Comparison of ENCODE assay signal across 25 cellular contexts in the genomic region with DNA sequence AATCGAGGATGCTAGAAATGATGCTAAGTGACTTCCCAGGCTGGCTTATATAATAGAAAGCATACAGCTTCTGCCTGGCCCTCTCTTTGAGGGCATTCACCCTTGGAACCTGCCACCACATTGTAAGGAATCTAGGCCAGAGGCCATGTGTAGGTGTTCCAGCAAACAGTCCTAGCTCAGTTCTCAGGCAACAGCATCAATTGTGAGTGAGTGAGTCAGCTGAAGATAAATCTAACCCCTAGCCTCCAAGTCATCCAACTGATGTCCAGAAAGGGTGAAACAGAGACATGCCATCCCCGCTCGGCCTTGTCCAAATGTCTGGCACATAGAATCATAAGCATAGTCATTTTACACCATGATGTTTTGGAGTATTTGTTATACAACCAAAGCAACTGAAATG.
DNase-seq lines count a peak whose midpoint lies in the region; ATAC-seq and TF ChIP-seq lines count a peak whose summit lies in the region.
"Had no signal": no experiment of that assay in that cellular context is flagged by ENCODE, and none has a peak within 500 bp of the region (broad histone marks: within the 10 kb centered on the region; RNA-seq: fewer than 3 reads in every experiment).

No MANE protein-coding gene starts in this region.

- no peak overlapping the region for H3K9ac ChIP-seq in PC-3 (ENCODE audit: low read length)

- no peaks in the 10 kb centered on the region for H3F3A ChIP-seq in PC-3 (ENCODE audit: low read length, unreplicated experiment)

- no TSS peak for BruUV-seq in PC-3 (replicated peaks; lab: Mats Ljungman, UMichigan)

- ATAC-seq in PC-3: peak; percentile 24; the same call in 1 of the 2 replicates
- ATAC-seq in HG02623 (IDR thresholded peaks at IDR 0.05; ENCODE audit: unreplicated experiment): no peak
- ATAC-seq: HepG2 had no signal

- POLR2A ChIA-PET in PC-3 (lab: Charles Lee; ENCODE audit: unreplicated experiment): no interaction called here

- no peaks in the 10 kb centered on the region for H4K20me1 ChIP-seq in PC-3 (ENCODE audit: low read length)

- no peak for TF ChIP-seq POLR2A in stomach (IDR thresholded peaks at IDR 0.05)

- CTCF ChIA-PET in PC-3 (lab: Charles Lee): no interaction called here

- H3K27me3 ChIP-seq in PC-3 (ENCODE audit: low read length) (no peaks in the 10 kb centered on the region), stomach (no peaks in the 10 kb centered on the region)
- H3K27me3 ChIP-seq: SJSA1 had no signal

- H3K36me3 ChIP-seq in PC-3 (ENCODE audit: low read depth, low read length): no peaks in the 10 kb centered on the region
- H3K36me3 ChIP-seq in stomach: no peaks in the 10 kb centered on the region
- H3K36me3 ChIP-seq: SJSA1 had no signal

- H3K4me3 ChIP-seq in PC-3 (ENCODE audit: low read length) (no peak overlapping the region), epithelial cell of proximal tubule (ENCODE audit: low read depth, low read length) (no peak overlapping the region), stomach (no peak overlapping the region)
- H3K4me3 ChIP-seq: PC-9, SJSA1 had no signal

- TF ChIP-seq CTCF in PC-3 (conservative IDR thresholded peaks at IDR 0.05; ENCODE audit: low read depth, low read length) (no peak), epithelial cell of proximal tubule (conservative IDR thresholded peaks at IDR 0.05; ENCODE audit: low read depth, low read length) (no peak), stomach (IDR thresholded peaks at IDR 0.05) (no peak)

- no peak overlapping the region for H3K4me2 ChIP-seq in PC-3 (ENCODE audit: low read length)
- H3K4me2 ChIP-seq: PC-9 had no signal

- H3K9me3 ChIP-seq in PC-3 (ENCODE audit: low read length) (no peaks in the 10 kb centered on the region), stomach (no peaks in the 10 kb centered on the region)
- H3K9me3 ChIP-seq: Caco-2, SJSA1 had no signal

- no peak overlapping the region for H3K27ac ChIP-seq in PC-3 (ENCODE audit: low read length)
- no peak overlapping the region for H3K27ac ChIP-seq in stomach
- H3K27ac ChIP-seq: PC-9, SJSA1 had no signal

- H3K4me1 ChIP-seq in PC-3 (ENCODE audit: insufficient read depth, low read length) (no peaks in the 10 kb centered on the region), stomach (no peaks in the 10 kb centered on the region)
- H3K4me1 ChIP-seq: Caco-2, SJSA1 had no signal

- H3K9me2 ChIP-seq in PC-3 (replicated peaks; ENCODE audit: low read length): no peaks in the 10 kb centered on the region

- DNase-seq in PC-3 (no peak), epithelial cell of proximal tubule (ENCODE audit: low read depth) (peak; percentile 12), kidney tubule cell (ENCODE audit: low spot score) (peak; percentile 65), stomach (no peak), NCI-H446 treated with DMSO at 0.1 percent for 48 hours (lab: John Stamatoyannopoulos, UW) (no peak)
- DNase-seq in activated naive CD4-positive, alpha-beta T cell (lab: John Stamatoyannopoulos, UW): no peak
- DNase-seq: C1 segment of cervical spinal cord; Caco-2; CD4-positive, alpha-beta memory T cell; DMS79 treated with DMSO at 0.1 percent for 48 hours; NCI-H1092 treated with DMSO at 0.1 percent for 48 hours; NCI-H1436; NCI-H187; NCI-H2081 treated with DMSO at 0.1 percent for 48 hours; NCI-H2171; NCI-H345; NCI-H524; NCI-H748 treated with DMSO at 0.1 percent for 48 hours; NK-92 treated with Interleukin-12 subunit alpha and Interleukin-12 subunit beta, amount 100 ng/mL, for 24 hours; PC-9; Right ventricle myocardium superior; RPMI8226 had no signal

- no peak overlapping the region for H2AFZ ChIP-seq in PC-3 (ENCODE audit: low read length)
- H2AFZ ChIP-seq: PC-9 had no signal

- intact Hi-C loops in PC-3 (cut with micrococcal nuclease): no loop called here
- intact Hi-C loops in stomach (cut with DNase I; ENCODE audit: low total_unique reads): no loop called here

- H3K79me2 ChIP-seq in PC-3 (ENCODE audit: low read length): no peaks in the 10 kb centered on the region

- 89 to 99% (median 93%) methylated on average over 3 of the region's 3 CpGs for WGBS in stomach, 5 donors

- no peak for TF ChIP-seq EP300 in stomach (IDR thresholded peaks at IDR 0.05)

Comparison
In these comparisons a context has a peak if more than half of its experiments do, and no peak if none do; other contexts are left out.
1. DNase-seq: peak in epithelial cell of proximal tubule (single experiment) and kidney tubule cell (single experiment); none in PC-3 (single experiment), stomach (single experiment), activated naive CD4-positive, alpha-beta T cell (0 of 4) and NCI-H446 treated with DMSO at 0.1 percent for 48 hours (single experiment).